Comparison of ENCODE assay signal across 10 cellular contexts in the genomic region with DNA sequence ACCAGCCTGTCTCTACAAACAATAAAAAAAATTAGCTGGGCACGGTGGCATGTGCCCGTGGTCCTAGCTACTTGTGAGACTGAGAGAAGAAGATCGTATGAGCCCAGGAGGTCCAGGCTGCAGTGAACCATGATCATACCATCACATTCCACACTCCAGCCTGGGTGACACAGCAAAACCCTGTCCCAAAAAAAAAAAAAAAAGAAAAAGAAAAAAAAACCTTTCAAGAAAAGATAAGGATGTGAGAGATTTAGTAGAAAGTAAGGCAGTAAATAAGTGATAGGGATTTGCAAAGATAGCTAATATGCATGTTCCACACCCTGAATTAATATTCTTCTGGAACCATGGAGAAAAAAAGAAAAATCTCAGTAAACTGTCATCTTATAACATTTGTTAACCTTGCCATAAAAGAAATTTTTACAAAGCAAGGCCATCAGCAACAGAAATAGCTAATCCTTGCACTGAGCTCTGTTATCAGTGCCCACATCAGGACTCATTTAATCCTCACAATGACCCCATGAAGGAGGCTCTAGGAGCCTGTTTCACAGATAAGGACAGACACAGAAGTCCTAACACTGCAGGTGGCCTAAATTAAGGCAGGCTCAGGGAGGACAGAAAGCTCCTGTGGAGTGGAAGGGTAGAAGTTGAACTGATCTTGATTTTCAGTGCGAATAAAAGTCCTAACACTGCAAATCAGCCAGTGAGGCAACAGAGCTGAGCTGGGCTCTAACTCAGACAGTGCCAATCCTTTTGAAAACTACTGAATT. TPM values are rescaled to one million over a fixed set of nuclear protein-coding genes. Genes with fewer than 3 reads are reported as not detected.
DNase-seq lines count a peak whose midpoint lies in the region; FAIRE-seq and TF ChIP-seq lines count a peak whose summit lies in the region.
"Had no signal": no experiment of that assay in that cellular context is flagged by ENCODE, and none has a peak within 500 bp of the region (broad histone marks: within the 10 kb centered on the region; RNA-seq: fewer than 3 reads in every experiment).

No MANE protein-coding gene starts in this region.

- peaks cover 74% of the 10 kb centered on the region for H3K4me1 Mint-ChIP-seq in brain
- H3K4me1 Mint-ChIP-seq in nephron = peaks cover 49% of the 10 kb centered on the region

- peaks cover 91% of the 10 kb centered on the region for H3K36me3 Mint-ChIP-seq in brain
- H3K36me3 Mint-ChIP-seq in nephron (ENCODE audit: low read depth) = peaks cover 26% of the 10 kb centered on the region

- H3K27ac Mint-ChIP-seq in brain (peak overlapping the region in 2 of 5 experiments; percentile 66 to 91), nephron (peak overlapping the region in 2 of 3 experiments; percentile 43 to 46)

- peaks cover 93% of the 10 kb centered on the region for H4K20me1 ChIP-seq in Loucy (ENCODE audit: insufficient read depth, low read length, poor library complexity, severe bottlenecking)

- no peak for FAIRE-seq in GM19239 (lab: Jason Lieb, UNC)

- no peaks in the 10 kb centered on the region for H3K9me2 ChIP-seq in Loucy (replicated peaks; ENCODE audit: low read depth, low read length)

- H3K9me3 ChIP-seq in Loucy (ENCODE audit: insufficient read depth, low read depth, low read length) = no peaks in the 10 kb centered on the region

- H3K27me3 Mint-ChIP-seq in brain = no peaks in the 10 kb centered on the region
- no peaks in the 10 kb centered on the region for H3K27me3 Mint-ChIP-seq in nephron (ENCODE audit: low read depth)

- peaks cover 100% of the 10 kb centered on the region for H3K79me2 ChIP-seq in Loucy (ENCODE audit: insufficient read depth, low read length)

- peaks cover 6% of the 10 kb centered on the region; the same call in 1 of the 2 replicates for H3F3A ChIP-seq in Loucy (ENCODE audit: low read depth)

- DNase-seq in CMK (ENCODE audit: low read depth) = peak; percentile 49
- DNase-seq in GM19239 (ENCODE audit: insufficient read length, low spot score) = no peak
- DNase-seq in RKO (ENCODE audit: low spot score) = no peak
- no peak for DNase-seq in stimulated activated CD4-positive, alpha-beta T cell treated with anti-CD3 and anti-CD28 coated beads, Interleukin-4, amount 100 ng/mL, for 1 hour
- no peak for DNase-seq in T-helper 2 cell
- DNase-seq: effector CD4-positive, alpha-beta T cell; PC-3 had no signal

- no peak overlapping the region for H3K9ac ChIP-seq in Loucy (ENCODE audit: low read depth, low read length, poor library complexity, severe bottlenecking)

- H3K4me2 ChIP-seq in Loucy (ENCODE audit: low read depth, low read length, poor library complexity, severe bottlenecking) = peak overlapping the region; percentile 45

- H3K27me3 ChIP-seq in Loucy (ENCODE audit: insufficient read depth, low read length, poor library complexity, severe bottlenecking) = no peaks in the 10 kb centered on the region

- no peak for TF ChIP-seq CTCF in Loucy (conservative IDR thresholded peaks at IDR 0.05; ENCODE audit: low read length)
- no peak for TF ChIP-seq CTCF in brain (conservative IDR thresholded peaks at IDR 0.05)
- TF ChIP-seq CTCF in nephron (IDR thresholded peaks at IDR 0.05; ENCODE audit: unreplicated experiment in 3 of 3) = no peak

- peaks cover 26% of the 10 kb centered on the region for H3K4me1 ChIP-seq in Loucy (ENCODE audit: insufficient read depth, low read length, poor library complexity, severe bottlenecking)

- H3K36me3 ChIP-seq in Loucy (ENCODE audit: insufficient read depth, low read length) = peaks cover 9% of the 10 kb centered on the region; the same call in 1 of the 2 replicates

- H3K4me3 Mint-ChIP-seq in brain (peak overlapping the region in 3 of 5 experiments; percentile 39 to 55 (median 48)), nephron (no peak overlapping the region)

- H3K4me3 ChIP-seq in Loucy (ENCODE audit: low read length, poor library complexity, severe bottlenecking) = peak overlapping the region; percentile 10

- no peak overlapping the region for H2AFZ ChIP-seq in Loucy (ENCODE audit: low read length)

- H3K9me3 Mint-ChIP-seq in brain (peaks cover 0 to 9% (median 6%) of the 10 kb centered on the region in 5 experiments), nephron (no peaks in the 10 kb centered on the region)

RNA-seq across cellular contexts. Expression of gene GNB1, which starts 7.6 kb away (rescaled TPM):
- 689 TPM for polyA plus RNA-seq in brain (ENCODE audit: insufficient read depth, low read depth, low replicate concordance)

RNA-seq across cellular contexts. Expression of gene CALML6, which starts 31.8 kb away (rescaled TPM):
- polyA plus RNA-seq in brain (ENCODE audit: insufficient read depth, low read depth, low replicate concordance) = 0.27 TPM

RNA-seq across cellular contexts. Expression of gene TMEM52, which starts 35.8 kb away (rescaled TPM):
- polyA plus RNA-seq in brain (ENCODE audit: insufficient read depth, low read depth, low replicate concordance) = 6.5 TPM

Comparison
In these comparisons a context has a peak if more than half of its experiments do, and no peak if none do; other contexts are left out.
1. H3K4me3 Mint-ChIP-seq: peak in brain (3 of 5); none in nephron (0 of 3).